ENCODE assay signal across 11 cellular contexts in the genomic region with DNA sequence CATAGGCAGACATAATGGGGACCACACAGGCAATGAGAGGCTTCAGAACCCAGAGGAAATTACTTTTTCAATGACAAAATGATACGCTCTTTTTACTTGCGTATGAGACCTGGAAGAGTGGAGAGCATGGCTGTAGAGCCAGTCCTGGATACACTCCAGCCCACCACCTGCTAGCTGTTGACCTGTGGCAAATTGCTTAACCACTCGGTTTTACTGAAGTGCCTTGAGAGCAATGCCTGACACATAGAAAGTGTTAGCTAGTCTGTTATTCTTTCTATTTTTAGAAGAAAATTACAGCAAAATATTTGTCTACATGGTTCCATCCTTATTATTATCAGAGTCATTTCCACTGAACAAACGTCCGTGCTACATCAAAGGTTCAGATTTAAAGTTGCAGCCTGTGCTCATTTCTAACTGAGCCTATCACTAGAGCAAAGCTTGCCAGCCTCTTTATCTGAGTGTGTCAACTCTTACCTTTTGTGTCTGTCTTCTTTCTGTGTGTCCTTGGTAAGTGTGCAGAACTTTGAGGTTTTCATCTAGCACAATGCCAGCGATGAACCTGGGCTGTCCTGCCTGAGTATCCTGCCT. TPM values are rescaled to one million over a fixed set of nuclear protein-coding genes. Genes with fewer than 3 reads are reported as not detected.
DNase-seq lines count a peak whose midpoint lies in the region; ATAC-seq, FAIRE-seq and TF ChIP-seq lines count a peak whose summit lies in the region.
"Had no signal": no experiment of that assay in that cellular context is flagged by ENCODE, and none has a peak within 500 bp of the region (broad histone marks: within the 10 kb centered on the region; RNA-seq: fewer than 3 reads in every experiment).

No MANE protein-coding gene starts in this region.

- H3K9me3 Mint-ChIP-seq in activated naive CD4-positive, alpha-beta T cell treated with anti-CD3 and anti-CD28 coated beads, Interleukin-2, amount 50 U/mL, for 72 hours, result no peaks in the 10 kb centered on the region
- peaks cover 1% of the 10 kb centered on the region for H3K9me3 Mint-ChIP-seq in activated naive CD8-positive, alpha-beta T cell treated with anti-CD3 and anti-CD28 coated beads for 36 hours

- H3K27ac ChIP-seq in psoas muscle, result no peak overlapping the region
- H3K27ac ChIP-seq: thyroid gland had no signal

- 70 to 85% (median 71%) methylated on average over 6 of the region's 6 CpGs for WGBS in psoas muscle, 3 donors

- H3K36me3 Mint-ChIP-seq in activated naive CD4-positive, alpha-beta T cell treated with anti-CD3 and anti-CD28 coated beads, Interleukin-2, amount 50 U/mL, for 72 hours, result peaks cover 19 to 26% of the 10 kb centered on the region in 2 donors
- H3K36me3 Mint-ChIP-seq in activated naive CD8-positive, alpha-beta T cell treated with anti-CD3 and anti-CD28 coated beads for 36 hours, result peaks cover 55% of the 10 kb centered on the region

- peaks cover 8 to 25% of the 10 kb centered on the region in 2 donors for H3K36me3 ChIP-seq in psoas muscle (ENCODE audit: insufficient read depth in 1 of 2, low read depth in 1 of 2)

- H3K9me3 ChIP-seq in psoas muscle, result no peaks in the 10 kb centered on the region
- H3K9me3 ChIP-seq: thyroid gland had no signal

- FAIRE-seq in GM12892 (lab: Jason Lieb, UNC), result no peak
- FAIRE-seq: endometrium had no signal

- no peak for ATAC-seq in activated naive CD4-positive, alpha-beta T cell treated with anti-CD3 and anti-CD28 coated beads, Interleukin-2, amount 50 U/mL, for 72 hours
- ATAC-seq in psoas muscle, result peak in 3 of 4 donors; percentile 36 to 43 (median 42)
- no peak for ATAC-seq in HG03045 (IDR thresholded peaks at IDR 0.05; ENCODE audit: unreplicated experiment)
- ATAC-seq in HG03135 (IDR thresholded peaks at IDR 0.05; ENCODE audit: unreplicated experiment), result no peak

- peaks cover 53% of the 10 kb centered on the region for H3K4me1 Mint-ChIP-seq in activated naive CD8-positive, alpha-beta T cell treated with anti-CD3 and anti-CD28 coated beads for 36 hours

- intact Hi-C loops in psoas muscle (cut with DNase I), result no loop called here

- no peaks in the 10 kb centered on the region for H3K27me3 ChIP-seq in psoas muscle (ENCODE audit: insufficient read depth in 3 of 3, low read length in 2 of 3)
- H3K27me3 ChIP-seq: thyroid gland had no signal

- no peak for TF ChIP-seq CTCF in psoas muscle (IDR thresholded peaks at IDR 0.05)

- DNase-seq in activated naive CD4-positive, alpha-beta T cell treated with anti-CD3 and anti-CD28 coated beads, Interleukin-2, amount 50 U/mL, for 72 hours (ENCODE audit: low spot score in 2 of 2), result no peak
- no peak for DNase-seq in activated naive CD4-positive, alpha-beta T cell (lab: John Stamatoyannopoulos, UW)
- DNase-seq in NCI-H2029 (lab: John Stamatoyannopoulos, UW) (peak; percentile 78), psoas muscle (peak in 1 of 2 donors; percentile 28), GM12892 (ENCODE audit: insufficient read length) (no peak)
- DNase-seq in activated naive CD8-positive, alpha-beta T cell treated with anti-CD3 and anti-CD28 coated beads for 36 hours, result no peak
- DNase-seq: thyroid gland had no signal

- peaks cover 21% of the 10 kb centered on the region for H3K4me1 ChIP-seq in psoas muscle

- no peak overlapping the region for H3K4me3 ChIP-seq in psoas muscle
- H3K4me3 ChIP-seq: thyroid gland had no signal

- peak overlapping the region; percentile 9 for H3K4me3 Mint-ChIP-seq in activated naive CD8-positive, alpha-beta T cell treated with anti-CD3 and anti-CD28 coated beads for 36 hours

- H3K27me3 Mint-ChIP-seq in activated naive CD8-positive, alpha-beta T cell treated with anti-CD3 and anti-CD28 coated beads for 36 hours, result no peaks in the 10 kb centered on the region

- no peak for TF ChIP-seq POLR2A in GM12892 (IDR thresholded peaks at IDR 0.05; ENCODE audit: low read depth, low read length)

- H3K27ac Mint-ChIP-seq in activated naive CD4-positive, alpha-beta T cell treated with anti-CD3 and anti-CD28 coated beads, Interleukin-2, amount 50 U/mL, for 72 hours, result peak overlapping the region; percentile 15 to 94
- H3K27ac Mint-ChIP-seq in activated naive CD8-positive, alpha-beta T cell treated with anti-CD3 and anti-CD28 coated beads for 36 hours, result peak overlapping the region; percentile 70

RNA-seq across cellular contexts. Expression of a gene that starts 9.6 kb away (rescaled TPM):
- total RNA-seq in activated naive CD4-positive, alpha-beta T cell treated with anti-CD3 and anti-CD28 coated beads, Interleukin-2, amount 50 U/mL, for 72 hours, result 10 to 100 TPM; 55.0 to 55.4 TPM
- 1 to 10 TPM; 4.3 to 4.5 TPM for total RNA-seq in activated naive CD8-positive, alpha-beta T cell treated with anti-CD3 and anti-CD28 coated beads for 36 hours
- total RNA-seq in psoas muscle, result 1 to 10 TPM in 2 of 4 donors, under 1 TPM in 2; 0.80 to 1.4 (median 1.00) TPM
- under 1 TPM; 0.67 to 0.69 (median 0.69) TPM for polyA plus RNA-seq in psoas muscle
- 100 TPM for polyA plus RNA-seq in GM12892 (2012; ENCODE audit: missing spikeins)

RNA-seq across cellular contexts. Expression of a gene that starts 58.6 kb away (rescaled TPM):
- 1 to 10 TPM; 2.0 to 8.4 TPM for total RNA-seq in activated naive CD4-positive, alpha-beta T cell treated with anti-CD3 and anti-CD28 coated beads, Interleukin-2, amount 50 U/mL, for 72 hours
- 10 to 100 TPM; 16.9 to 17.6 TPM for total RNA-seq in activated naive CD8-positive, alpha-beta T cell treated with anti-CD3 and anti-CD28 coated beads for 36 hours
- total RNA-seq in psoas muscle, result under 1 TPM in 1 of 4 donors, not detected in 3; 0.27 TPM
- under 1 TPM in 1 of 3 donors, not detected in 2; 0.01 TPM for polyA plus RNA-seq in psoas muscle
- 0.76 TPM for polyA plus RNA-seq in GM12892 (2012; ENCODE audit: missing spikeins)
- polyA plus RNA-seq: BJ had no signal

Comparison
In these comparisons a context has a peak if more than half of its experiments do, and no peak if none do; other contexts are left out.
1. ATAC-seq: peak in psoas muscle (3 of 4); none in activated naive CD4-positive, alpha-beta T cell treated with anti-CD3 and anti-CD28 coated beads, Interleukin-2, amount 50 U/mL, for 72 hours (0 of 2), HG03045 (single experiment) and HG03135 (single experiment).
2. RNA of a gene that starts 9.6 kb away (total RNA-seq): 55.0 to 55.4 TPM in activated naive CD4-positive, alpha-beta T cell treated with anti-CD3 and anti-CD28 coated beads, Interleukin-2, amount 50 U/mL, for 72 hours; 4.3 to 4.5 TPM in activated naive CD8-positive, alpha-beta T cell treated with anti-CD3 and anti-CD28 coated beads for 36 hours and 0.80 to 1.4 TPM in psoas muscle; every median in the first group is over 10 times any median in the second.